ENCODE assay signal across 18 cellular contexts in genomic region chr12:114904254-114905003, GRCh38.
A peak's percentile ranks its signal among the peaks of the same experiment; 100 is the strongest.
DNase-seq lines count a peak whose midpoint lies in the region; ATAC-seq and TF ChIP-seq lines count a peak whose summit lies in the region.
"Had no signal": no experiment of that assay in that cellular context is flagged by ENCODE, and none has a peak within 500 bp of the region (broad histone marks: within the 10 kb centered on the region; RNA-seq: fewer than 3 reads in every experiment).

No MANE protein-coding gene starts in this region.

- no peak overlapping the region for H3K4me2 ChIP-seq in mesendoderm (ENCODE audit: low read length)
- H3K4me2 ChIP-seq: neural progenitor cell had no signal

- intact Hi-C loops in body of pancreas (cut with DNase I): no loop called here

- H4K5ac ChIP-seq in mesendoderm (ENCODE audit: low read length): no peak overlapping the region

- H3K27ac ChIP-seq in epithelial cell of prostate (no peak overlapping the region), mesendoderm (ENCODE audit: low read depth, low read length) (no peak overlapping the region), body of pancreas (no peak overlapping the region)
- H3K27ac ChIP-seq: gastroesophageal sphincter, neural progenitor cell had no signal

- no peak overlapping the region for H3K4ac ChIP-seq in mesendoderm (ENCODE audit: low read depth, low read length)

- no peaks in the 10 kb centered on the region for H3K79me1 ChIP-seq in mesendoderm (ENCODE audit: low read length)

- no peak for TF ChIP-seq CTCF in body of pancreas (IDR thresholded peaks at IDR 0.05)

- H3K36me3 ChIP-seq in mesendoderm (ENCODE audit: control insufficient read depth, insufficient read depth, low read length) (no peaks in the 10 kb centered on the region), body of pancreas (replicated peaks in 1 of 2; ENCODE audit: insufficient read depth in 1 of 2, low read depth in 2 of 2) (no peaks in the 10 kb centered on the region)
- H3K36me3 ChIP-seq: gastroesophageal sphincter, HAP-1, neural progenitor cell had no signal

- H4K8ac ChIP-seq in mesendoderm (ENCODE audit: low read depth, low read length): no peak overlapping the region

- ATAC-seq in GM21390 (IDR thresholded peaks at IDR 0.05; ENCODE audit: unreplicated experiment): no peak
- no peak for ATAC-seq in body of pancreas
- ATAC-seq in GM19452 (IDR thresholded peaks at IDR 0.05; ENCODE audit: unreplicated experiment): no peak
- ATAC-seq: activated CD8-positive, alpha-beta T cell treated with anti-CD3 and anti-CD28 coated beads for 36 hours; gastroesophageal sphincter; right cardiac atrium; stimulated activated effector memory CD8-positive, alpha-beta T cell treated with anti-CD3 and anti-CD28 coated beads, Interleukin-12 subunit alpha, Interleukin-12 subunit beta, amount 100 ng/mL, for 72 hours had no signal

- peak overlapping the region; percentile 34 for H3K56ac ChIP-seq in mesendoderm (ENCODE audit: low read length)

- TF ChIP-seq POLR2A in body of pancreas (IDR thresholded peaks at IDR 0.05): no peak

- peak overlapping the region; percentile 41 for H2AK5ac ChIP-seq in mesendoderm (ENCODE audit: low read length)

- no peak overlapping the region for H2BK120ac ChIP-seq in mesendoderm (ENCODE audit: low read depth, low read length)

- H3K9me3 ChIP-seq in body of pancreas: no peaks in the 10 kb centered on the region
- H3K9me3 ChIP-seq: gastroesophageal sphincter, HAP-1 had no signal

- H3K79me2 ChIP-seq in mesendoderm (ENCODE audit: control insufficient read depth, insufficient read depth, low read length): no peaks in the 10 kb centered on the region

- H2BK5ac ChIP-seq in mesendoderm (ENCODE audit: low read length): peak overlapping the region; percentile 47

- DNase-seq in Daoy (ENCODE audit: low read depth) (peak; percentile 43), RPMI7951 (ENCODE audit: low read depth) (peak; percentile 67), epithelial cell of prostate (ENCODE audit: low read depth, low spot score) (peak; percentile 48), mesendoderm (no peak), NCI-H2029 (lab: John Stamatoyannopoulos, UW) (no peak), body of pancreas (no peak)
- DNase-seq: activated CD8-positive, alpha-beta T cell treated with anti-CD3 and anti-CD28 coated beads for 36 hours; amniotic stem cell; NCI-H146; NCI-H510A; right cardiac atrium; trophoblast cell had no signal

- H3K27me3 ChIP-seq in mesendoderm (ENCODE audit: insufficient read depth, low read length, poor library complexity) (no peaks in the 10 kb centered on the region), body of pancreas (no peaks in the 10 kb centered on the region)
- H3K27me3 ChIP-seq: gastroesophageal sphincter, neural progenitor cell had no signal

- H3K4me1 ChIP-seq in mesendoderm (ENCODE audit: control insufficient read depth, low read depth, low read length) (peaks cover 9% of the 10 kb centered on the region), body of pancreas (no peaks in the 10 kb centered on the region)
- H3K4me1 ChIP-seq: gastroesophageal sphincter, HAP-1 had no signal

- 100% methylated on average over 6 of the region's 7 CpGs for WGBS in mesendoderm (ENCODE audit: extremely low coverage, insufficient coverage, low lambda C conversion rate)
- WGBS in body of pancreas, 2 donors: 73 to 75% methylated on average over 7 of the region's 7 CpGs

- H3K4me3 ChIP-seq in mesendoderm (ENCODE audit: low read length): no peak overlapping the region
- H3K4me3 ChIP-seq in body of pancreas: no peak overlapping the region
- H3K4me3 ChIP-seq: gastroesophageal sphincter, HAP-1, neural progenitor cell had no signal

- no peak overlapping the region for H3K18ac ChIP-seq in mesendoderm (ENCODE audit: low read length)

- no peak overlapping the region for H2BK15ac ChIP-seq in mesendoderm (replicated peaks; ENCODE audit: low read depth)

- no peak overlapping the region for H3K23ac ChIP-seq in mesendoderm (ENCODE audit: low read length)

- no peak overlapping the region for H3K9ac ChIP-seq in mesendoderm (ENCODE audit: low read length)
- H3K9ac ChIP-seq: neural progenitor cell had no signal

Comparison
In these comparisons a context has a peak if more than half of its experiments do, and no peak if none do; other contexts are left out.
1. DNase-seq: peak in Daoy (single experiment), RPMI7951 (single experiment) and epithelial cell of prostate (single experiment); none in mesendoderm (single experiment), NCI-H2029 (single experiment) and body of pancreas (0 of 4).